1 cellular context compared by ENCODE assay signal in the genomic region with DNA sequence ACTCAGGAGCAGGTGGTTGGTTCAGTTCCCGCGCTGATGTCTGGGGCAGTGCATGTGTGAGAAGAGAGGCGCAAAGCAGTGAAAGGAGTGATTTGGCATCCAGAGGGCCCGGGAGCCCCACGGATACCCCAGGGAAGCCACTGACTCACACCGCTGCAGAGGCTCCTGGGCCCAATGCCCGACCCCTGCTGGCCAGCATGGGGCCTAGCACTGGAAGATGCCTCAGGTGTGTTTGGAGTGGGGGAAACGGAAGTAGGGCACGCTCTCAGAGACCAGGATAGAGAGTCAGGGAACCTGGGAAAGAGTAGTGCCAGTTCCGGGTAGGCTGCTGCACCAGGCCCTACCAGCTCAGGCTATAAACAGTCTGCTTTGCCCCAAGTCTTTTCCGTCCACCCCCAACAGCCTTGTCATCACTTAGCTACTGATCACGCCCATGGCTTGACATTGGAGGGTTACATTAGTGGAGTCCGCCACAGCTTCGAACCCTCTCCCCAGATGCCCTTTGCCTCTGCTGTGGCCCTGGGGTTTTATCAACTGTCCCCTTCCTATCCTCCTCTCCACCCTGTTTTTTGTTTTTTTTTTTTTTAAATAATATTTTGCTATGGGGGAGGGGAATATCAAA.
TF ChIP-seq lines count a peak whose summit lies in the region.

No MANE protein-coding gene starts in this region.

TF ChIP-seq in K562, 482 proteins besides CTCF, POLR2A, EP300 and RAD21:
- TF ChIP-seq SNIP1 (IDR thresholded peaks at IDR 0.05; ENCODE audit: low read depth) (no peak), TOE1 (IDR thresholded peaks at IDR 0.05; ENCODE audit: borderline replicate concordance) (0 out of 2 replicates have a peak, but pooled peaks have one; percentile 25), TOE1 (CRISPR knock-in tag; IDR thresholded peaks at IDR 0.05; ENCODE audit: borderline replicate concordance, low read depth) (no peak), SMC3 (conservative IDR thresholded peaks at IDR 0.05; ENCODE audit: insufficient read depth, low read depth, low read length) (peak; percentile 56), ZBTB7A (IDR thresholded peaks at IDR 0.05; ENCODE audit: borderline replicate concordance, control insufficient read depth, low read depth, low read length) (peak; percentile 21; the same call in 1 of the 2 replicates), ZNF224 (CRISPR knock-in tag; IDR thresholded peaks at IDR 0.05) (no peak), CTBP1 (IDR thresholded peaks at IDR 0.05; ENCODE audit: borderline replicate concordance) (0 out of 2 replicates have a peak, but pooled peaks have one; percentile 24), HMGN3 (IDR thresholded peaks at IDR 0.05; ENCODE audit: borderline replicate concordance, extremely low read depth, insufficient read length, low read depth, low read length) (no peak), RBFOX2 (IDR thresholded peaks at IDR 0.05; ENCODE audit: low read depth, low read length) (peak; percentile 38; the same call in 1 of the 2 replicates), MYNN (IDR thresholded peaks at IDR 0.05) (0 out of 2 replicates have a peak, but pooled peaks have one; percentile 12), MYNN (CRISPR knock-in tag; IDR thresholded peaks at IDR 0.05) (no peak), STAT5A (IDR thresholded peaks at IDR 0.05; ENCODE audit: borderline replicate concordance, low read length) (no peak), SUPT5H (IDR thresholded peaks at IDR 0.05) (0 out of 2 replicates have a peak, but pooled peaks have one; percentile 34), DPF2 (IDR thresholded peaks at IDR 0.05) (0 out of 2 replicates have a peak, but pooled peaks have one; percentile 26), ZNF311 (CRISPR knock-in tag; IDR thresholded peaks at IDR 0.05) (no peak), KLF16 (IDR thresholded peaks at IDR 0.05) (0 out of 2 replicates have a peak, but pooled peaks have one; percentile 13), MTF1 (CRISPR knock-in tag; IDR thresholded peaks at IDR 0.05; ENCODE audit: borderline replicate concordance) (no peak)
- TF ChIP-seq, protein P1, sequence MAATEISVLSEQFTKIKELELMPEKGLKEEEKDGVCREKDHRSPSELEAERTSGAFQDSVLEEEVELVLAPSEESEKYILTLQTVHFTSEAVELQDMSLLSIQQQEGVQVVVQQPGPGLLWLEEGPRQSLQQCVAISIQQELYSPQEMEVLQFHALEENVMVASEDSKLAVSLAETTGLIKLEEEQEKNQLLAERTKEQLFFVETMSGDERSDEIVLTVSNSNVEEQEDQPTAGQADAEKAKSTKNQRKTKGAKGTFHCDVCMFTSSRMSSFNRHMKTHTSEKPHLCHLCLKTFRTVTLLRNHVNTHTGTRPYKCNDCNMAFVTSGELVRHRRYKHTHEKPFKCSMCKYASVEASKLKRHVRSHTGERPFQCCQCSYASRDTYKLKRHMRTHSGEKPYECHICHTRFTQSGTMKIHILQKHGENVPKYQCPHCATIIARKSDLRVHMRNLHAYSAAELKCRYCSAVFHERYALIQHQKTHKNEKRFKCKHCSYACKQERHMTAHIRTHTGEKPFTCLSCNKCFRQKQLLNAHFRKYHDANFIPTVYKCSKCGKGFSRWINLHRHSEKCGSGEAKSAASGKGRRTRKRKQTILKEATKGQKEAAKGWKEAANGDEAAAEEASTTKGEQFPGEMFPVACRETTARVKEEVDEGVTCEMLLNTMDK (IDR thresholded peaks at IDR 0.05; ENCODE audit: borderline replicate concordance, insufficient read depth, low read depth, low read length, poor library complexity, severe bottlenecking): peak; percentile 51
- TF ChIP-seq, protein P2, sequence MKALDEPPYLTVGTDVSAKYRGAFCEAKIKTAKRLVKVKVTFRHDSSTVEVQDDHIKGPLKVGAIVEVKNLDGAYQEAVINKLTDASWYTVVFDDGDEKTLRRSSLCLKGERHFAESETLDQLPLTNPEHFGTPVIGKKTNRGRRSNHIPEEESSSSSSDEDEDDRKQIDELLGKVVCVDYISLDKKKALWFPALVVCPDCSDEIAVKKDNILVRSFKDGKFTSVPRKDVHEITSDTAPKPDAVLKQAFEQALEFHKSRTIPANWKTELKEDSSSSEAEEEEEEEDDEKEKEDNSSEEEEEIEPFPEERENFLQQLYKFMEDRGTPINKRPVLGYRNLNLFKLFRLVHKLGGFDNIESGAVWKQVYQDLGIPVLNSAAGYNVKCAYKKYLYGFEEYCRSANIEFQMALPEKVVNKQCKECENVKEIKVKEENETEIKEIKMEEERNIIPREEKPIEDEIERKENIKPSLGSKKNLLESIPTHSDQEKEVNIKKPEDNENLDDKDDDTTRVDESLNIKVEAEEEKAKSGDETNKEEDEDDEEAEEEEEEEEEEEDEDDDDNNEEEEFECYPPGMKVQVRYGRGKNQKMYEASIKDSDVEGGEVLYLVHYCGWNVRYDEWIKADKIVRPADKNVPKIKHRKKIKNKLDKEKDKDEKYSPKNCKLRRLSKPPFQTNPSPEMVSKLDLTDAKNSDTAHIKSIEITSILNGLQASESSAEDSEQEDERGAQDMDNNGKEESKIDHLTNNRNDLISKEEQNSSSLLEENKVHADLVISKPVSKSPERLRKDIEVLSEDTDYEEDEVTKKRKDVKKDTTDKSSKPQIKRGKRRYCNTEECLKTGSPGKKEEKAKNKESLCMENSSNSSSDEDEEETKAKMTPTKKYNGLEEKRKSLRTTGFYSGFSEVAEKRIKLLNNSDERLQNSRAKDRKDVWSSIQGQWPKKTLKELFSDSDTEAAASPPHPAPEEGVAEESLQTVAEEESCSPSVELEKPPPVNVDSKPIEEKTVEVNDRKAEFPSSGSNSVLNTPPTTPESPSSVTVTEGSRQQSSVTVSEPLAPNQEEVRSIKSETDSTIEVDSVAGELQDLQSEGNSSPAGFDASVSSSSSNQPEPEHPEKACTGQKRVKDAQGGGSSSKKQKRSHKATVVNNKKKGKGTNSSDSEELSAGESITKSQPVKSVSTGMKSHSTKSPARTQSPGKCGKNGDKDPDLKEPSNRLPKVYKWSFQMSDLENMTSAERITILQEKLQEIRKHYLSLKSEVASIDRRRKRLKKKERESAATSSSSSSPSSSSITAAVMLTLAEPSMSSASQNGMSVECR (CRISPR knock-in tag; IDR thresholded peaks at IDR 0.05): no peak
- TF ChIP-seq, protein P3, sequence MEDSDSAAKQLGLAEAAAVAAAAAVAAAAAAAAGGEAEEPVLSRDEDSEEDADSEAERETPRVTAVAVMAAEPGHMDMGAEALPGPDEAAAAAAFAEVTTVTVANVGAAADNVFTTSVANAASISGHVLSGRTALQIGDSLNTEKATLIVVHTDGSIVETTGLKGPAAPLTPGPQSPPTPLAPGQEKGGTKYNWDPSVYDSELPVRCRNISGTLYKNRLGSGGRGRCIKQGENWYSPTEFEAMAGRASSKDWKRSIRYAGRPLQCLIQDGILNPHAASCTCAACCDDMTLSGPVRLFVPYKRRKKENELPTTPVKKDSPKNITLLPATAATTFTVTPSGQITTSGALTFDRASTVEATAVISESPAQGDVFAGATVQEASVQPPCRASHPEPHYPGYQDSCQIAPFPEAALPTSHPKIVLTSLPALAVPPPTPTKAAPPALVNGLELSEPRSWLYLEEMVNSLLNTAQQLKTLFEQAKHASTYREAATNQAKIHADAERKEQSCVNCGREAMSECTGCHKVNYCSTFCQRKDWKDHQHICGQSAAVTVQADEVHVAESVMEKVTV (CRISPR knock-in tag; IDR thresholded peaks at IDR 0.05): 0 out of 2 replicates have a peak, but pooled peaks have one; percentile 15
- TF ChIP-seq, protein P4, sequence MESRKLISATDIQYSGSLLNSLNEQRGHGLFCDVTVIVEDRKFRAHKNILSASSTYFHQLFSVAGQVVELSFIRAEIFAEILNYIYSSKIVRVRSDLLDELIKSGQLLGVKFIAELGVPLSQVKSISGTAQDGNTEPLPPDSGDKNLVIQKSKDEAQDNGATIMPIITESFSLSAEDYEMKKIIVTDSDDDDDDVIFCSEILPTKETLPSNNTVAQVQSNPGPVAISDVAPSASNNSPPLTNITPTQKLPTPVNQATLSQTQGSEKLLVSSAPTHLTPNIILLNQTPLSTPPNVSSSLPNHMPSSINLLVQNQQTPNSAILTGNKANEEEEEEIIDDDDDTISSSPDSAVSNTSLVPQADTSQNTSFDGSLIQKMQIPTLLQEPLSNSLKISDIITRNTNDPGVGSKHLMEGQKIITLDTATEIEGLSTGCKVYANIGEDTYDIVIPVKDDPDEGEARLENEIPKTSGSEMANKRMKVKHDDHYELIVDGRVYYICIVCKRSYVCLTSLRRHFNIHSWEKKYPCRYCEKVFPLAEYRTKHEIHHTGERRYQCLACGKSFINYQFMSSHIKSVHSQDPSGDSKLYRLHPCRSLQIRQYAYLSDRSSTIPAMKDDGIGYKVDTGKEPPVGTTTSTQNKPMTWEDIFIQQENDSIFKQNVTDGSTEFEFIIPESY (CRISPR knock-in tag; IDR thresholded peaks at IDR 0.05): 0 out of 2 replicates have a peak, but pooled peaks have one; percentile 38
